Comparison of ENCODE assay signal across 22 cellular contexts in the genomic region with DNA sequence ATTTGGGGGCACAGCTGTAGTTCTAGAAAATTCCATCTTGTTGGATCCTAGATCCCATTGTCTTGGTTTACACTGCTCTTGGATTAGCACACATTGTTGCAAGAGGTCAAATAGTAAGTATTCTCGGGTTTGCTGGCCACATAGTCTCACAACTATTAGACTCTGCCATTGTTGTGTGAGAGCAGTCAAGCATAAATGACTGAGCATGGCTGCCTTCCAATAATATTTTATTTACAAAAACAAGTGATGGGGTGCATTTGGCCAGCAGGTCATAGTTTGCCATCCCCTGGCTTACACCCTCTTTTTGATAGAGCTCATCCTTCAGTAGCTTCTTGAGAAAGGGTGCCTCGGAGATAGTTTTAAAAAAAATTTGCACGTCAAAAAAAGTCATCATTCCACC.
"Had no signal": no experiment of that assay in that cellular context is flagged by ENCODE, and none has a peak within 500 bp of the region (broad histone marks: within the 10 kb centered on the region; RNA-seq: fewer than 3 reads in every experiment).

No MANE protein-coding gene starts in this region.

- ATAC-seq: left ventricle myocardium superior; lower lobe of right lung; naive thymus-derived CD8-positive, alpha-beta T cell; right cardiac atrium; stimulated activated effector memory CD8-positive, alpha-beta T cell treated with anti-CD3 and anti-CD28 coated beads, Interleukin-12 subunit alpha, Interleukin-12 subunit beta, amount 100 ng/mL, for 72 hours had no signal

- FAIRE-seq: endothelial cell of umbilical vein, frontal cortex, keratinocyte had no signal

- DNase-seq: dermis blood vessel endothelial cell; effector memory CD4-positive, alpha-beta T cell; esophagus squamous epithelium; left ventricle myocardium superior; lower lobe of right lung; naive thymus-derived CD8-positive, alpha-beta T cell; nephron progenitor cell; nucleus accumbens; right cardiac atrium; sigmoid colon; stimulated activated CD4-positive, alpha-beta T cell treated with anti-CD3 and anti-CD28 coated beads, Interleukin-2, amount 100 ng/mL, for 24 hours; stimulated activated CD4-positive, alpha-beta T cell treated with anti-CD3 and anti-CD28 coated beads, Interleukin-4, amount 100 ng/mL, for 24 hours; stimulated activated naive CD4-positive, alpha-beta T cell treated with Interleukin-2 at 50 U/mL for 16 hours; stomach; thyroid gland; trophoblast cell had no signal

- H3K4me3 ChIP-seq: esophagus squamous epithelium, lower lobe of right lung, prostate gland, sigmoid colon, stomach, thyroid gland, vagina had no signal

- H3K4me1 ChIP-seq: esophagus squamous epithelium, lower lobe of right lung, prostate gland, sigmoid colon, stomach, vagina had no signal

- H3K9me3 ChIP-seq: lower lobe of right lung, prostate gland, thyroid gland, vagina had no signal

- H3K27ac ChIP-seq: esophagus squamous epithelium, lower lobe of right lung, prostate gland, sigmoid colon, stomach, thyroid gland, vagina had no signal
